In genomic region chr3:127418560-127419099, GRCh38 we compare ENCODE assay signal across 24 cellular contexts.
"Had no signal": no experiment of that assay in that cellular context is flagged by ENCODE, and none has a peak within 500 bp of the region (broad histone marks: within the 10 kb centered on the region; RNA-seq: fewer than 3 reads in every experiment).

No MANE protein-coding gene starts in this region.

- H3K4me1 Mint-ChIP-seq: activated naive CD8-positive, alpha-beta T cell treated with anti-CD3 and anti-CD28 coated beads, Interleukin-2, amount 50 U/mL, for 24 hours had no signal

- H3K36me3 ChIP-seq: cardiac muscle cell, esophagus muscularis mucosa, thyroid gland, upper lobe of right lung, WERI-Rb-1 had no signal

- H3K27ac Mint-ChIP-seq: activated naive CD8-positive, alpha-beta T cell treated with anti-CD3 and anti-CD28 coated beads, Interleukin-2, amount 50 U/mL, for 24 hours; nephron progenitor cell; progenitor cell of endocrine pancreas had no signal

- H3K27ac ChIP-seq: cardiac muscle cell, esophagus muscularis mucosa, thyroid gland, upper lobe of right lung, WERI-Rb-1 had no signal

- FAIRE-seq: endothelial cell of umbilical vein, frontal cortex, TTC549 had no signal

- H3K4me1 ChIP-seq: esophagus muscularis mucosa, thyroid gland, upper lobe of right lung had no signal

- H3K4me3 ChIP-seq: cardiac muscle cell, esophagus muscularis mucosa, thyroid gland, upper lobe of right lung had no signal

- H3K9me3 ChIP-seq: esophagus muscularis mucosa, thyroid gland, upper lobe of right lung had no signal

- DNase-seq: activated CD4-positive, alpha-beta T cell treated with anti-CD3 and anti-CD28 coated beads, Interleukin-2, amount 50 U/mL, for 1 hour; activated CD4-positive, CD25-positive, alpha-beta regulatory T cell treated with anti-CD3 and anti-CD28 coated beads, Interleukin-2, amount 50 U/mL, for 72 hours; activated effector memory CD4-positive, alpha-beta T cell treated with anti-CD3 and anti-CD28 coated beads, Interleukin-2, amount 50 U/mL, for 16 hours; activated naive CD4-positive, alpha-beta T cell treated with anti-CD3 and anti-CD28 coated beads, Interleukin-2, amount 50 U/mL, for 16 hours; activated naive CD8-positive, alpha-beta T cell treated with anti-CD3 and anti-CD28 coated beads, Interleukin-2, amount 50 U/mL, for 24 hours; dermis blood vessel endothelial cell; effector memory CD4-positive, alpha-beta T cell; glutamatergic neuron; hypothalamus; mesenchymal stem cell; nephron progenitor cell; stimulated activated CD4-positive, alpha-beta T cell treated with anti-CD3 and anti-CD28 coated beads, Interleukin-4, amount 100 ng/mL, for 24 hours; stimulated activated naive CD4-positive, alpha-beta T cell treated with Interleukin-2 at 50 U/mL for 16 hours; substantia nigra; T-helper 1 cell; upper lobe of right lung; WERI-Rb-1 had no signal

- H3K4me3 Mint-ChIP-seq: activated naive CD8-positive, alpha-beta T cell treated with anti-CD3 and anti-CD28 coated beads, Interleukin-2, amount 50 U/mL, for 24 hours; nephron progenitor cell had no signal

- ATAC-seq: activated naive CD8-positive, alpha-beta T cell treated with anti-CD3 and anti-CD28 coated beads, Interleukin-2, amount 50 U/mL, for 24 hours had no signal

- H3K9me3 Mint-ChIP-seq: activated naive CD8-positive, alpha-beta T cell treated with anti-CD3 and anti-CD28 coated beads, Interleukin-2, amount 50 U/mL, for 24 hours; nephron progenitor cell had no signal
